In the genomic region with DNA sequence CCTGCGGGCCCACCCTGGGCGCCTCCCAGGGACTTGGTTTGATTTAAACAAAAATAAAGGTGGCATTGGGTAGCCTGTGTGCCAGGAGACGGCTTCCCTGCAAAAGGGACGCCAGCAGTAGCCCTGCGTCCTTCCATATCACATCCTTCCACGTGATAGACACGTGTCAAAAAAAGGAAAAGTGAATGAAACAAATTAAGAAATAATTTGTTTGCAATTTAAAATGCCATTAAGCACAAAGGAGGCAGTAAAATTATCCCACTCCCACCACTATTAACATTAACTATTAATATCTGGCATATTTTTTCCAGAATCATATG, we compare ENCODE assay signal across 8 cellular contexts. TPM values are rescaled to one million over a fixed set of nuclear protein-coding genes. Genes with fewer than 3 reads are reported as not detected.
A peak's percentile ranks its signal among the peaks of the same experiment; 100 is the strongest.
DNase-seq lines count a peak whose midpoint lies in the region; ATAC-seq and TF ChIP-seq lines count a peak whose summit lies in the region.

No MANE protein-coding gene starts in this region.

- H3K4me3 ChIP-seq in mesenchymal stem cell (ENCODE audit: insufficient read depth in 1 of 2, low read depth in 1 of 2, low read length in 2 of 2) (peak overlapping the region in 1 of 2 experiments; percentile 72), upper lobe of right lung (peak overlapping the region; percentile 42)

- peak overlapping the region; percentile 76 for H3K4me2 ChIP-seq in mesenchymal stem cell (ENCODE audit: low read length, poor library complexity, severe bottlenecking)

- H2BK12ac ChIP-seq in mesenchymal stem cell (ENCODE audit: low read length in 2 of 2) = no peak overlapping the region

- no peaks in the 10 kb centered on the region for H3K9me3 ChIP-seq in mesenchymal stem cell (ENCODE audit: control insufficient read depth, low read length)
- no peaks in the 10 kb centered on the region for H3K9me3 ChIP-seq in upper lobe of right lung

- H3K18ac ChIP-seq in mesenchymal stem cell (ENCODE audit: low read depth in 1 of 2, low read length in 2 of 2) = no peak overlapping the region

- H2AFZ ChIP-seq in mesenchymal stem cell (ENCODE audit: low read depth, low read length) = peak overlapping the region; percentile 18

- H3K27ac Mint-ChIP-seq in activated naive CD4-positive, alpha-beta T cell treated with anti-CD3 and anti-CD28 coated beads, Interleukin-2, amount 50 U/mL, for 24 hours = peak overlapping the region; percentile 70
- no peak overlapping the region for H3K27ac Mint-ChIP-seq in MCF 10A (ENCODE audit: low read depth, unreplicated experiment)

- no peak overlapping the region for H2AK5ac ChIP-seq in mesenchymal stem cell (ENCODE audit: low read length, severe bottlenecking)

- intact Hi-C loops in MCF 10A (cut with micrococcal nuclease) (loop anchor here (1.0 kb wide), 1 partner anchor 230 kb away; no protein-coding TSS in a partner anchor), upper lobe of right lung (cut with DNase I) (no loop called here)

- TF ChIP-seq CTCF in MCF 10A (IDR thresholded peaks at IDR 0.05; ENCODE audit: unreplicated experiment) = no peak
- TF ChIP-seq CTCF in upper lobe of right lung (IDR thresholded peaks at IDR 0.05) = no peak

- H3K23ac ChIP-seq in mesenchymal stem cell (ENCODE audit: low read length in 2 of 2) = no peak overlapping the region

- peak overlapping the region; percentile 23 for H3K4me3 Mint-ChIP-seq in activated naive CD4-positive, alpha-beta T cell treated with anti-CD3 and anti-CD28 coated beads, Interleukin-2, amount 50 U/mL, for 24 hours
- H3K4me3 Mint-ChIP-seq in MCF 10A (ENCODE audit: unreplicated experiment) = peak overlapping the region; percentile 65
- H3K4me3 Mint-ChIP-seq in activated T-cell treated with anti-CD3 and anti-CD28 coated beads, Interleukin-2, amount 50 U/mL, for 4 hours = no peak overlapping the region

- CTCF ChIA-PET in MCF 10A (lab: Yijun Ruan, JAX) = interaction anchor here (0.6 to 1.5 kb wide), 3 partner anchors 18 to 184 kb away, joined by 3 to 7 read pairs (median 7); no protein-coding TSS in a partner anchor

- H3K27me3 Mint-ChIP-seq in activated naive CD4-positive, alpha-beta T cell treated with anti-CD3 and anti-CD28 coated beads, Interleukin-2, amount 50 U/mL, for 24 hours = no peaks in the 10 kb centered on the region
- no peaks in the 10 kb centered on the region for H3K27me3 Mint-ChIP-seq in MCF 10A (ENCODE audit: insufficient read depth, unreplicated experiment)
- no peaks in the 10 kb centered on the region for H3K27me3 Mint-ChIP-seq in activated T-cell treated with anti-CD3 and anti-CD28 coated beads, Interleukin-2, amount 50 U/mL, for 4 hours (ENCODE audit: low read depth)

- H4K91ac ChIP-seq in mesenchymal stem cell (ENCODE audit: low read length) = no peak overlapping the region

- peaks cover 17% of the 10 kb centered on the region for H3K4me1 Mint-ChIP-seq in activated naive CD4-positive, alpha-beta T cell treated with anti-CD3 and anti-CD28 coated beads, Interleukin-2, amount 50 U/mL, for 24 hours
- peaks cover 16% of the 10 kb centered on the region for H3K4me1 Mint-ChIP-seq in MCF 10A (ENCODE audit: insufficient read depth, unreplicated experiment)
- peaks cover 13% of the 10 kb centered on the region for H3K4me1 Mint-ChIP-seq in activated T-cell treated with anti-CD3 and anti-CD28 coated beads, Interleukin-2, amount 50 U/mL, for 4 hours (ENCODE audit: low read depth)

- no peaks in the 10 kb centered on the region for H3K27me3 ChIP-seq in mesenchymal stem cell (ENCODE audit: control insufficient read depth in 1 of 2, insufficient read depth in 1 of 2, low read length in 2 of 2)
- no peaks in the 10 kb centered on the region for H3K27me3 ChIP-seq in upper lobe of right lung

- peak overlapping the region; percentile 50 for H2BK120ac ChIP-seq in mesenchymal stem cell (ENCODE audit: low read depth, low read length)

- no TSS peak for BruUV-seq in MCF 10A (replicated peaks; lab: Mats Ljungman, UMichigan)

- 64% methylated on average over 5 of the region's 7 CpGs for WGBS in mesenchymal stem cell

- POLR2A ChIA-PET in MCF 10A (lab: Yijun Ruan, JAX) = interaction anchor here (1.0 to 2.3 kb wide), 3 partner anchors 72 to 100 kb away, joined by 4 to 6 read pairs (median 4); no protein-coding TSS in a partner anchor

- H3K79me1 ChIP-seq in mesenchymal stem cell (replicated peaks; ENCODE audit: low read length, poor library complexity, severe bottlenecking) = no peaks in the 10 kb centered on the region

- no peak overlapping the region for H2BK5ac ChIP-seq in mesenchymal stem cell (ENCODE audit: low read depth, low read length, poor library complexity, severe bottlenecking)

- peak overlapping the region; percentile 76 for H4K8ac ChIP-seq in mesenchymal stem cell (ENCODE audit: low read length)

- no peak for ATAC-seq in upper lobe of right lung
- no peak for ATAC-seq in activated T-cell treated with anti-CD3 and anti-CD28 coated beads, Interleukin-2, amount 50 U/mL, for 4 hours

- H2BK15ac ChIP-seq in mesenchymal stem cell (ENCODE audit: low read depth, poor library complexity, severe bottlenecking) = peak overlapping the region; percentile 92

- no peak overlapping the region for H3K14ac ChIP-seq in mesenchymal stem cell (ENCODE audit: low read length in 2 of 2)

- no peak for DNase-seq in activated naive CD4-positive, alpha-beta T cell treated with Interleukin-2 at 50 U/mL for 16 hours
- DNase-seq in MCF 10A (ENCODE audit: unreplicated experiment) (no peak), mesenchymal stem cell (no peak), upper lobe of right lung (no peak), cerebellar cortex (ENCODE audit: low spot score) (no peak), DMS79 (lab: John Stamatoyannopoulos, UW) (no peak)
- DNase-seq in activated T-cell treated with anti-CD3 and anti-CD28 coated beads, Interleukin-2, amount 50 U/mL, for 4 hours = no peak

- H3K36me3 ChIP-seq in mesenchymal stem cell (ENCODE audit: control insufficient read depth in 1 of 2, insufficient read depth in 2 of 2, low read depth in 1 of 2, low read length in 2 of 2) = peaks cover 3 to 8% of the 10 kb centered on the region in 2 experiments
- no peaks in the 10 kb centered on the region for H3K36me3 ChIP-seq in upper lobe of right lung

- no peak overlapping the region for H3K4ac ChIP-seq in mesenchymal stem cell (ENCODE audit: low read depth in 1 of 2, low read length in 2 of 2)

- H3K9ac ChIP-seq in mesenchymal stem cell (ENCODE audit: low read length) = peak overlapping the region; percentile 85

- H3K9me3 Mint-ChIP-seq in activated naive CD4-positive, alpha-beta T cell treated with anti-CD3 and anti-CD28 coated beads, Interleukin-2, amount 50 U/mL, for 24 hours = no peaks in the 10 kb centered on the region
- no peaks in the 10 kb centered on the region for H3K9me3 Mint-ChIP-seq in MCF 10A (ENCODE audit: unreplicated experiment)
- no peaks in the 10 kb centered on the region for H3K9me3 Mint-ChIP-seq in activated T-cell treated with anti-CD3 and anti-CD28 coated beads, Interleukin-2, amount 50 U/mL, for 4 hours

- H3K27ac ChIP-seq in mesenchymal stem cell (ENCODE audit: low read length, poor library complexity, severe bottlenecking) (no peak overlapping the region), upper lobe of right lung (peak overlapping the region; percentile 87)

- H3K4me1 ChIP-seq in mesenchymal stem cell (ENCODE audit: control insufficient read depth, insufficient read depth, low read depth, low read length) (peaks cover 14% of the 10 kb centered on the region), upper lobe of right lung (peaks cover 29% of the 10 kb centered on the region)

- H3K36me3 Mint-ChIP-seq in activated naive CD4-positive, alpha-beta T cell treated with anti-CD3 and anti-CD28 coated beads, Interleukin-2, amount 50 U/mL, for 24 hours = peaks cover 3% of the 10 kb centered on the region
- peaks cover 11% of the 10 kb centered on the region for H3K36me3 Mint-ChIP-seq in MCF 10A (ENCODE audit: insufficient read depth, unreplicated experiment)
- H3K36me3 Mint-ChIP-seq in activated T-cell treated with anti-CD3 and anti-CD28 coated beads, Interleukin-2, amount 50 U/mL, for 4 hours (ENCODE audit: insufficient read depth) = peaks cover 3% of the 10 kb centered on the region

RNA-seq across cellular contexts. Expression of a gene that starts 7.6 kb away (rescaled TPM):
- total RNA-seq in MCF 10A (2022) = not detected in 2 replicates
- polyA plus RNA-seq in mesenchymal stem cell (2013, experiment 1 of 2) = not detected
- polyA plus RNA-seq in mesenchymal stem cell (2013, experiment 2 of 2) = 0.01 TPM
- 0.90 TPM for total RNA-seq in upper lobe of right lung
- total RNA-seq in activated T-cell treated with anti-CD3 and anti-CD28 coated beads, Interleukin-2, amount 50 U/mL, for 4 hours = under 1 TPM in 1 of 3 donors, not detected in 2; 0.11 TPM

RNA-seq across cellular contexts. Expression of a gene that starts 42.1 kb away (rescaled TPM):
- 0.52 and 0.54 TPM in 2 replicates for total RNA-seq in MCF 10A (2022)
- polyA plus RNA-seq in mesenchymal stem cell (2013, experiment 1 of 2) = 19.6 TPM
- 19.5 TPM for polyA plus RNA-seq in mesenchymal stem cell (2013, experiment 2 of 2)
- total RNA-seq in upper lobe of right lung = 47.3 TPM
- total RNA-seq in activated T-cell treated with anti-CD3 and anti-CD28 coated beads, Interleukin-2, amount 50 U/mL, for 4 hours = 1 to 10 TPM in 2 of 3 donors, under 1 TPM in 1; 0.86 to 1.8 (median 1.4) TPM

Comparison
In these comparisons a context has a peak if more than half of its experiments do, and no peak if none do; other contexts are left out.
1. RNA of a gene that starts 42.1 kb away (total RNA-seq): 47.3 TPM in upper lobe of right lung (single experiment); 0.86 to 1.8 TPM in activated T-cell treated with anti-CD3 and anti-CD28 coated beads, Interleukin-2, amount 50 U/mL, for 4 hours and 0.52 to 0.54 TPM in MCF 10A; every median in the first group is over 10 times any median in the second.